ENCODE assay signal across 1 cellular context in genomic region chr7:107396990-107397389, GRCh38.
TF ChIP-seq lines count a peak whose summit lies in the region.

No MANE protein-coding gene starts in this region.

TF ChIP-seq in K562, 482 proteins besides CTCF, POLR2A, EP300 and RAD21 (continued from another document):
- TF ChIP-seq, protein P1, sequence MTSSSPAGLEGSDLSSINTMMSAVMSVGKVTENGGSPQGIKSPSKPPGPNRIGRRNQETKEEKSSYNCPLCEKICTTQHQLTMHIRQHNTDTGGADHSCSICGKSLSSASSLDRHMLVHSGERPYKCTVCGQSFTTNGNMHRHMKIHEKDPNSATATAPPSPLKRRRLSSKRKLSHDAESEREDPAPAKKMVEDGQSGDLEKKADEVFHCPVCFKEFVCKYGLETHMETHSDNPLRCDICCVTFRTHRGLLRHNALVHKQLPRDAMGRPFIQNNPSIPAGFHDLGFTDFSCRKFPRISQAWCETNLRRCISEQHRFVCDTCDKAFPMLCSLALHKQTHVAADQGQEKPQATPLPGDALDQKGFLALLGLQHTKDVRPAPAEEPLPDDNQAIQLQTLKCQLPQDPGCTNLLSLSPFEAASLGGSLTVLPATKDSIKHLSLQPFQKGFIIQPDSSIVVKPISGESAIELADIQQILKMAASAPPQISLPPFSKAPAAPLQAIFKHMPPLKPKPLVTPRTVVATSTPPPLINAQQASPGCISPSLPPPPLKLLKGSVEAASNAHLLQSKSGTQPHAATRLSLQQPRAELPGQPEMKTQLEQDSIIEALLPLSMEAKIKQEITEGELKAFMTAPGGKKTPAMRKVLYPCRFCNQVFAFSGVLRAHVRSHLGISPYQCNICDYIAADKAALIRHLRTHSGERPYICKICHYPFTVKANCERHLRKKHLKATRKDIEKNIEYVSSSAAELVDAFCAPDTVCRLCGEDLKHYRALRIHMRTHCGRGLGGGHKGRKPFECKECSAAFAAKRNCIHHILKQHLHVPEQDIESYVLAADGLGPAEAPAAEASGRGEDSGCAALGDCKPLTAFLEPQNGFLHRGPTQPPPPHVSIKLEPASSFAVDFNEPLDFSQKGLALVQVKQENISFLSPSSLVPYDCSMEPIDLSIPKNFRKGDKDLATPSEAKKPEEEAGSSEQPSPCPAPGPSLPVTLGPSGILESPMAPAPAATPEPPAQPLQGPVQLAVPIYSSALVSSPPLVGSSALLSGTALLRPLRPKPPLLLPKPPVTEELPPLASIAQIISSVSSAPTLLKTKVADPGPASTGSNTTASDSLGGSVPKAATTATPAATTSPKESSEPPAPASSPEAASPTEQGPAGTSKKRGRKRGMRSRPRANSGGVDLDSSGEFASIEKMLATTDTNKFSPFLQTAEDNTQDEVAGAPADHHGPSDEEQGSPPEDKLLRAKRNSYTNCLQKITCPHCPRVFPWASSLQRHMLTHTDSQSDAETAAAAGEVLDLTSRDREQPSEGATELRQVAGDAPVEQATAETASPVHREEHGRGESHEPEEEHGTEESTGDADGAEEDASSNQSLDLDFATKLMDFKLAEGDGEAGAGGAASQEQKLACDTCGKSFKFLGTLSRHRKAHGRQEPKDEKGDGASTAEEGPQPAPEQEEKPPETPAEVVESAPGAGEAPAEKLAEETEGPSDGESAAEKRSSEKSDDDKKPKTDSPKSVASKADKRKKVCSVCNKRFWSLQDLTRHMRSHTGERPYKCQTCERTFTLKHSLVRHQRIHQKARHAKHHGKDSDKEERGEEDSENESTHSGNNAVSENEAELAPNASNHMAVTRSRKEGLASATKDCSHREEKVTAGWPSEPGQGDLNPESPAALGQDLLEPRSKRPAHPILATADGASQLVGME (CRISPR knock-in tag; IDR thresholded peaks at IDR 0.05), result no peak
- TF ChIP-seq SOX6 (IDR thresholded peaks at IDR 0.05), result 0 out of 2 replicates have a peak, but pooled peaks have one; percentile 29
- no peak for TF ChIP-seq MCM2 (IDR thresholded peaks at IDR 0.05; ENCODE audit: low read depth)
- no peak for TF ChIP-seq STAT5B (CRISPR knock-in tag; IDR thresholded peaks at IDR 0.05)
- no peak for TF ChIP-seq TARDBP (IDR thresholded peaks at IDR 0.05)
- TF ChIP-seq ZNF512 (tag; IDR thresholded peaks at IDR 0.05), result no peak
- peak; percentile 43; the same call in 1 of the 2 replicates for TF ChIP-seq CHAMP1 (IDR thresholded peaks at IDR 0.05)
- TF ChIP-seq USF1 (CRISPR knock-in tag; IDR thresholded peaks at IDR 0.05), result peak; percentile 77
- TF ChIP-seq, protein P2, sequence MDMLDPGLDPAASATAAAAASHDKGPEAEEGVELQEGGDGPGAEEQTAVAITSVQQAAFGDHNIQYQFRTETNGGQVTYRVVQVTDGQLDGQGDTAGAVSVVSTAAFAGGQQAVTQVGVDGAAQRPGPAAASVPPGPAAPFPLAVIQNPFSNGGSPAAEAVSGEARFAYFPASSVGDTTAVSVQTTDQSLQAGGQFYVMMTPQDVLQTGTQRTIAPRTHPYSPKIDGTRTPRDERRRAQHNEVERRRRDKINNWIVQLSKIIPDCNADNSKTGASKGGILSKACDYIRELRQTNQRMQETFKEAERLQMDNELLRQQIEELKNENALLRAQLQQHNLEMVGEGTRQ (CRISPR knock-in tag; IDR thresholded peaks at IDR 0.05), result peak; percentile 61
- TF ChIP-seq FOXJ2 (tag; IDR thresholded peaks at IDR 0.05), result peak; percentile 60; the same call in 1 of the 2 replicates
- TF ChIP-seq LARP7 (IDR thresholded peaks at IDR 0.05), result no peak
- 0 out of 4 replicates have a peak, but pooled peaks of 1 of the 2 experiments have one; percentile 11 for TF ChIP-seq FOXA3 (CRISPR knock-in tag; conservative IDR thresholded peaks at IDR 0.05 in 1 of 2, IDR thresholded peaks at IDR 0.05 in 1 of 2)
- TF ChIP-seq, protein P3, sequence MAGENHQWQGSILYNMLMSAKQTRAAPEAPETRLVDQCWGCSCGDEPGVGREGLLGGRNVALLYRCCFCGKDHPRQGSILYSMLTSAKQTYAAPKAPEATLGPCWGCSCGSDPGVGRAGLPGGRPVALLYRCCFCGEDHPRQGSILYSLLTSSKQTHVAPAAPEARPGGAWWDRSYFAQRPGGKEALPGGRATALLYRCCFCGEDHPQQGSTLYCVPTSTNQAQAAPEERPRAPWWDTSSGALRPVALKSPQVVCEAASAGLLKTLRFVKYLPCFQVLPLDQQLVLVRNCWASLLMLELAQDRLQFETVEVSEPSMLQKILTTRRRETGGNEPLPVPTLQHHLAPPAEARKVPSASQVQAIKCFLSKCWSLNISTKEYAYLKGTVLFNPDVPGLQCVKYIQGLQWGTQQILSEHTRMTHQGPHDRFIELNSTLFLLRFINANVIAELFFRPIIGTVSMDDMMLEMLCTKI (IDR thresholded peaks at IDR 0.05; ENCODE audit: partially characterized antibody), result no peak
- no peak for TF ChIP-seq HMG20B (CRISPR knock-in tag; IDR thresholded peaks at IDR 0.05)
- TF ChIP-seq RAD51 (IDR thresholded peaks at IDR 0.05; ENCODE audit: borderline replicate concordance, low read depth), result peak; percentile 63
- TF ChIP-seq ELK3 (CRISPR knock-in tag; IDR thresholded peaks at IDR 0.05), result no peak
- TF ChIP-seq TRIM25 (IDR thresholded peaks at IDR 0.05; ENCODE audit: borderline replicate concordance), result no peak
- TF ChIP-seq ARID2 (IDR thresholded peaks at IDR 0.05), result no peak
- no peak for TF ChIP-seq PRMT5 (CRISPR knock-in tag; IDR thresholded peaks at IDR 0.05)
TF ChIP-seq in K562: peak in this region for 7.
